ENCODE assay signal across 8 cellular contexts in genomic region chr6:124963416-124964083, GRCh38. TPM values are rescaled to one million over a fixed set of nuclear protein-coding genes. Genes with fewer than 3 reads are reported as not detected.
DNase-seq lines count a peak whose midpoint lies in the region; ATAC-seq and TF ChIP-seq lines count a peak whose summit lies in the region.

No MANE protein-coding gene starts in this region.

- intact Hi-C loops in stomach (cut with DNase I; ENCODE audit: low total_unique reads), result no loop called here

- H3K4me1 ChIP-seq in HUES64 (ENCODE audit: insufficient read depth, low read length), result peaks cover 23% of the 10 kb centered on the region
- H3K4me1 ChIP-seq in stomach, result peaks cover 0 to 63% (median 29%) of the 10 kb centered on the region in 4 donors

- WGBS in HUES64, result 19% methylated on average over 9 of the region's 9 CpGs
- WGBS in stomach, 5 donors, result 3 to 8% (median 6%) methylated on average over 9 of the region's 9 CpGs

- no peaks in the 10 kb centered on the region for H3K27me3 ChIP-seq in BJ (ENCODE audit: control insufficient read depth, insufficient read depth, low read length)
- peaks cover 12% of the 10 kb centered on the region for H3K27me3 ChIP-seq in HUES64 (ENCODE audit: insufficient read depth, low read length)
- H3K27me3 ChIP-seq in layer of hippocampus (ENCODE audit: control insufficient read depth, insufficient read depth, low read length), result no peaks in the 10 kb centered on the region
- H3K27me3 ChIP-seq in stomach, result no peaks in the 10 kb centered on the region

- no peak for DNase-seq in BJ (ENCODE audit: low read depth)
- no peak for DNase-seq in caudate nucleus (lab: John Stamatoyannopoulos, UW)
- no peak for DNase-seq in stomach
- no peak for DNase-seq in NCI-H1930 (lab: John Stamatoyannopoulos, UW)

- H3K36me3 ChIP-seq in BJ (ENCODE audit: control insufficient read depth, insufficient read depth, low read length) (no peaks in the 10 kb centered on the region; the same call in 1 of the 2 replicates), HUES64 (ENCODE audit: insufficient read depth, low read length) (no peaks in the 10 kb centered on the region), stomach (peaks cover 0 to 10% (median 0%) of the 10 kb centered on the region in 4 donors)

- H3K27ac ChIP-seq in HUES64 (ENCODE audit: low read depth, low read length) (no peak overlapping the region), caudate nucleus (ENCODE audit: low read depth, low read length) (peak overlapping the region; percentile 63), layer of hippocampus (ENCODE audit: low read depth, low read length) (peak overlapping the region; percentile 85), stomach (peak overlapping the region; percentile 90 to 96 (median 96))

- ATAC-seq in GM18505 (IDR thresholded peaks at IDR 0.05; ENCODE audit: unreplicated experiment) (no peak), HG02759 (IDR thresholded peaks at IDR 0.05; ENCODE audit: unreplicated experiment) (no peak)

- no peaks in the 10 kb centered on the region for H3K9me3 ChIP-seq in HUES64 (ENCODE audit: insufficient read depth, low read depth, low read length)
- no peaks in the 10 kb centered on the region for H3K9me3 ChIP-seq in stomach

- H3K9ac ChIP-seq in HUES64 (ENCODE audit: low read depth, low read length), result peak overlapping the region; percentile 74

- H3K4me3 ChIP-seq in BJ (ENCODE audit: low read depth, low read length), result peak overlapping the region; percentile 71
- peak overlapping the region; percentile 77 for H3K4me3 ChIP-seq in HUES64 (ENCODE audit: low read length)
- H3K4me3 ChIP-seq in stomach, result peak overlapping the region; percentile 79 to 89 (median 82)

- POLR2A ChIA-PET in BJ (lab: Charles Lee), result interaction anchor here (0.5 kb wide), 3 partner anchors 132 to 174 kb away, joined by 3 to 4 read pairs (median 3); no protein-coding TSS in a partner anchor

- TF ChIP-seq EP300 in stomach (IDR thresholded peaks at IDR 0.05), result no peak

- TF ChIP-seq CTCF in BJ (IDR thresholded peaks at IDR 0.05; ENCODE audit: insufficient read depth, low read depth, low read length) (no peak), stomach (IDR thresholded peaks at IDR 0.05) (no peak)

- TF ChIP-seq POLR2A in stomach (IDR thresholded peaks at IDR 0.05) (no peak), GM18505 (IDR thresholded peaks at IDR 0.05; ENCODE audit: borderline replicate concordance, extremely low read depth, insufficient read depth, insufficient read length) (no peak)

- CTCF ChIA-PET in BJ (lab: Yijun Ruan, JAX), result interaction anchor here (0.6 to 3.5 kb wide), 8 partner anchors 9 to 304 kb away, joined by 3 to 28 read pairs (median 4); partner anchors contain the start of gene TPD52L1

RNA-seq across cellular contexts. Expression of gene RNF217, which starts 1.3 kb away (rescaled TPM):
- 18.6 and 29.3 TPM in 2 replicates for polyA plus RNA-seq in BJ (2011; rRNA removed)
- 50.9 and 51.8 TPM in 2 replicates for polyA minus RNA-seq in BJ (2011; rRNA and poly(A)+ RNA removed)
- 2.7 TPM for polyA plus RNA-seq in HUES64 (2013, experiment 1 of 2)
- polyA plus RNA-seq in HUES64 (2013, experiment 2 of 2), result 2.9 TPM
- 10 to 100 TPM; 10.4 to 32.7 (median 16.1) TPM for total RNA-seq in stomach
- polyA plus RNA-seq in stomach, result 1 to 10 TPM; 1.9 to 4.3 (median 2.9) TPM
